16 cellular contexts compared by ENCODE assay signal in genomic region chr7:150382844-150383225, GRCh38. TPM values are rescaled to one million over a fixed set of nuclear protein-coding genes. Genes with fewer than 3 reads are reported as not detected.
DNase-seq lines count a peak whose midpoint lies in the region; TF ChIP-seq lines count a peak whose summit lies in the region.
"Had no signal": no experiment of that assay in that cellular context is flagged by ENCODE, and none has a peak within 500 bp of the region (broad histone marks: within the 10 kb centered on the region; RNA-seq: fewer than 3 reads in every experiment).

No MANE protein-coding gene starts in this region.

- H3K9me2 ChIP-seq in OCI-LY7 (ENCODE audit: insufficient read depth, low read length): no peaks in the 10 kb centered on the region

- intact Hi-C loops in OCI-LY7 (cut with micrococcal nuclease; ENCODE audit: unreplicated experiment): no loop called here

- no TSS peak for BruUV-seq in OCI-LY7 (replicated peaks; lab: Mats Ljungman, UMichigan)

- H3K36me3 ChIP-seq in OCI-LY7 (ENCODE audit: insufficient read depth, low read length): no peaks in the 10 kb centered on the region
- H3K36me3 ChIP-seq: left lung, ovary, thoracic aorta had no signal

- TF ChIP-seq CTCF in OCI-LY7 (conservative IDR thresholded peaks at IDR 0.05; ENCODE audit: low read length): no peak

- H2AFZ ChIP-seq in OCI-LY7 (ENCODE audit: low read length): no peak overlapping the region

- H3K27ac ChIP-seq in OCI-LY7 (ENCODE audit: low read depth, low read length, poor library complexity, severe bottlenecking) (peak overlapping the region; percentile 38), substantia nigra (ENCODE audit: low read depth, low read length, poor library complexity, severe bottlenecking) (peak overlapping the region; percentile 99)
- H3K27ac ChIP-seq: A549, left lung, ovary, thoracic aorta had no signal

- no peaks in the 10 kb centered on the region for H3K9me3 ChIP-seq in OCI-LY7 (ENCODE audit: low read length)
- H3K9me3 ChIP-seq: A549, left lung, ovary, spleen, thoracic aorta had no signal

- H3K4me1 ChIP-seq in OCI-LY7 (ENCODE audit: insufficient read depth, low read length, poor library complexity, severe bottlenecking): peaks cover 47% of the 10 kb centered on the region

- peak; percentile 41 for DNase-seq in NCI-H748 (lab: John Stamatoyannopoulos, UW; ENCODE audit: unreplicated experiment)
- no peak for DNase-seq in NCI-H748 treated with DMSO at 0.1 percent for 48 hours (lab: John Stamatoyannopoulos, UW)
- no peak for DNase-seq in OCI-LY7 (ENCODE audit: low spot score)
- peak; percentile 17 for DNase-seq in germinal center (ENCODE audit: low spot score)
- DNase-seq in substantia nigra (lab: John Stamatoyannopoulos, UW): no peak
- no peak for DNase-seq in NOMO-1 (lab: John Stamatoyannopoulos, UW; ENCODE audit: unreplicated experiment in 2 of 2)
- DNase-seq in NCI-H69 (lab: John Stamatoyannopoulos, UW): no peak
- no peak for DNase-seq in NCI-H2029 (lab: John Stamatoyannopoulos, UW)
- DNase-seq: activated CD4-positive, alpha-beta T cell treated with anti-CD3 and anti-CD28 coated beads, Interleukin-2, amount 10 ng/mL, durations not matched to agents 7 days and 5 days; left lung; NCI-H2171 treated with DMSO at 0.1 percent for 48 hours; spleen had no signal

- no peaks in the 10 kb centered on the region for H4K20me1 ChIP-seq in OCI-LY7 (ENCODE audit: insufficient read depth, low read length)

- H3K79me2 ChIP-seq in OCI-LY7 (ENCODE audit: insufficient read depth, low read depth, low read length): no peaks in the 10 kb centered on the region

- POLR2A ChIA-PET in OCI-LY7 (lab: Charles Lee): interaction anchor here (1.0 kb wide), 2 partner anchors 16 to 23 kb away, joined by 3 to 8 read pairs; a partner anchor contains a TSS

- peak overlapping the region; percentile 40 for H3K4me3 ChIP-seq in OCI-LY7 (ENCODE audit: low read depth, low read length, poor library complexity, severe bottlenecking)
- H3K4me3 ChIP-seq: A549, left lung, ovary, spleen, thoracic aorta had no signal

- H3K4me2 ChIP-seq in OCI-LY7 (ENCODE audit: low read length): peak overlapping the region; percentile 74
- H3K4me2 ChIP-seq: A549 had no signal

- CTCF ChIA-PET in OCI-LY7 (lab: Charles Lee; ENCODE audit: unreplicated experiment): interaction anchor here (1.0 kb wide), 1 partner anchor 21 kb away, joined by 5 read pairs; no protein-coding TSS in a partner anchor

RNA-seq across cellular contexts. Expression of gene ZNF775, which starts 3.7 kb away (rescaled TPM):
- 4.7 and 5.5 TPM in 2 replicates for total RNA-seq in OCI-LY7 (2014; rRNA removed; shearing (Covaris generic))
- 6.5 and 7.7 TPM in 2 replicates for total RNA-seq in OCI-LY7 (2022)

RNA-seq across cellular contexts. Expression of gene REPIN1, which starts 14.2 kb away (rescaled TPM):
- total RNA-seq in OCI-LY7 (2014; rRNA removed; shearing (Covaris generic)): 36.9 and 46.2 TPM in 2 replicates
- 19.0 and 21.7 TPM in 2 replicates for total RNA-seq in OCI-LY7 (2022)

RNA-seq across cellular contexts. Expression of gene RARRES2, which starts 41.4 kb away (rescaled TPM):
- total RNA-seq in OCI-LY7 (2014; rRNA removed; shearing (Covaris generic)): 0.08 TPM in 1 of 2 replicates, not detected in the other
- total RNA-seq in OCI-LY7 (2022): not detected in 2 replicates
- total RNA-seq: activated CD4-positive, alpha-beta T cell treated with anti-CD3 and anti-CD28 coated beads, Interleukin-2, amount 10 ng/mL, durations not matched to agents 7 days and 5 days; T-helper 1 cell treated with Interleukin-12 subunit alpha and Interleukin-12 subunit beta and Interleukin-4 antibody, amounts not matched to agents 30 ng/mL and 1 ng/mL, for 36 hours had no signal

RNA-seq across cellular contexts. Expression of gene ACTR3C, which starts 59.5 kb away (rescaled TPM):
- 5.4 TPM in 1 of 2 replicates, not detected in the other for total RNA-seq in OCI-LY7 (2014; rRNA removed; shearing (Covaris generic))
- total RNA-seq in OCI-LY7 (2022): not detected in 2 replicates

RNA-seq across cellular contexts. Expression of gene LRRC61, which starts 59.7 kb away (rescaled TPM):
- not detected in 2 replicates for total RNA-seq in OCI-LY7 (2014; rRNA removed; shearing (Covaris generic))
- not detected in 2 replicates for total RNA-seq in OCI-LY7 (2022)

Comparison
In these comparisons a context has a peak if more than half of its experiments do, and no peak if none do; other contexts are left out.
1. DNase-seq: peak in NCI-H748 (single experiment) and germinal center (single experiment); none in NCI-H748 treated with DMSO at 0.1 percent for 48 hours (single experiment), OCI-LY7 (single experiment), substantia nigra (0 of 49), NOMO-1 (0 of 2), NCI-H69 (single experiment) and NCI-H2029 (single experiment).